Comparison of ENCODE assay signal across 8 cellular contexts in the genomic region with DNA sequence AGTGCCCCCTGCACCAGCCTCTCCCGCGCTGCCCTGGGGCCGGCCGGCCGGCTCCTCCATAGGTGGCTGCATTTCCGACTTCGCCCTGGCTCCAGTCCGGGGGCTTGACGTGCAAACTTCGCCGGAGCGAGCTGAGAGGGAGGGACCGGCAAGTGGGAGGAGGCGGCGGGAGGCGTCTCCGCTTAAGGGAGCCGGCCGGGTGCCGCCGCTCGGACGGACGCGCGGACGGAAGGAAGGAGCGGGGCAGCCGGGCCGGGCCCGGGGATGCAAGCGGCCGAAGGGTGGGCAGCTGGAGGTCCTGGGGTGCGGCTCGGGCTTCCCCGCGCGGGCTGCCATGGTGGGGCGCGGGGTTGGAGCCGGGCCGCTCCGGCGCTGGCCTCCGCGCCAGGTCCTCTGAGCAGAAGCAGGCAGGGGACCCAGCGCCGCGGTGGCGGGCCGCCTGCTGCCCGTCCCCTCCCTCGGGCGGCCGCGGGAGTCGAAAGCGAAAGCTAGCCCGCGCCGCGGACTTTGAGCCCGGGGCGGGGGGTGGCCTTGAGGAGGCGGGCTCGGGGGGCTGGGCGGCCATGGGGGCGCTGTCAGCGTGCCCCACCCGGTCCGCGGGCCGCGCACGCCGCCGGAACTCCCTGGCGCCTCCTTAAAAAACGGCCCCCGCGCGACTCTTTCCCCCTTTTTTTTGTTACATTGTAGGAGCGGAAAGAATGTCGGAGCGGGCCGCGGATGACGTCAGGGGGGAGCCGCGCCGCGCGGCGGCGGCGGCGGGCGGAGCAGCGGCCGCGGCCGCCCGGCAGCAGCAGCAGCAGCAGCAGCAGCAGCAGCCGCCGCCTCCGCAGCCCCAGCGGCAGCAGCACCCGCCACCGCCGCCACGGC. TPM values are rescaled to one million over a fixed set of nuclear protein-coding genes. Genes with fewer than 3 reads are reported as not detected.
DNase-seq lines count a peak whose midpoint lies in the region; ATAC-seq, FAIRE-seq and TF ChIP-seq lines count a peak whose summit lies in the region.

SCAANT1 (minus strand) TSS at position 483 of the 867 bp plus-strand sequence.

- H3K4me3 Mint-ChIP-seq in naive B cell = peak within 1 kb of the TSS; percentile 88 to 95 (median 90)

- no peaks in the 10 kb centered on the region for H3K27me3 Mint-ChIP-seq in naive B cell

- H3K36me3 Mint-ChIP-seq in naive B cell = no peaks in the 10 kb centered on the region

- ATAC-seq in GM21360 (IDR thresholded peaks at IDR 0.05; ENCODE audit: unreplicated experiment) (peak; percentile 70), naive B cell (ENCODE audit: low read depth in 2 of 2) (peak; percentile 64 to 65)

- H3K4me1 Mint-ChIP-seq in naive B cell = peaks cover 13 to 25% (median 23%) of the 10 kb centered on the region in 3 donors

- H3K4me1 ChIP-seq in Peyer's patch (peaks cover 0 to 30% (median 6%) of the 10 kb centered on the region in 4 donors), esophagus squamous epithelium (peaks cover 13 to 42% (median 21%) of the 10 kb centered on the region in 3 donors)

- WGBS in esophagus squamous epithelium, 2 donors = 3% methylated on average over 14 of the region's 111 CpGs; no CpG with 5 or more reads in 1 of the 2 donors

- TF ChIP-seq POLR2A in Peyer's patch (IDR thresholded peaks at IDR 0.05) (peak; percentile 78 to 84), esophagus squamous epithelium (IDR thresholded peaks at IDR 0.05) (peak in 3 of 4 donors; percentile 35 to 71 (median 70))

- H3K27me3 ChIP-seq in Peyer's patch = no peaks in the 10 kb centered on the region
- no peaks in the 10 kb centered on the region for H3K27me3 ChIP-seq in esophagus squamous epithelium

- H3K27ac ChIP-seq in Peyer's patch (peak within 1 kb of the TSS; percentile 96 to 100 (median 98)), esophagus squamous epithelium (peak within 1 kb of the TSS; percentile 91 to 100 (median 100))

- H3K9me3 ChIP-seq in Peyer's patch (no peaks in the 10 kb centered on the region), esophagus squamous epithelium (no peaks in the 10 kb centered on the region)

- H3K36me3 ChIP-seq in Peyer's patch = peaks cover 0 to 15% (median 0%) of the 10 kb centered on the region in 3 donors
- H3K36me3 ChIP-seq in esophagus squamous epithelium = peaks cover 0 to 23% (median 5%) of the 10 kb centered on the region in 3 donors

- H3K9me3 Mint-ChIP-seq in naive B cell = no peaks in the 10 kb centered on the region

- TF ChIP-seq CTCF in D721Med (IDR thresholded peaks at IDR 0.05; ENCODE audit: insufficient read depth, missing control alignments) (peak; percentile 12), Peyer's patch (IDR thresholded peaks at IDR 0.05) (peak in 3 of 6 experiments; percentile 29 to 34 (median 31)), esophagus squamous epithelium (IDR thresholded peaks at IDR 0.05) (peak in 4 of 6 experiments; percentile 5 to 23 (median 15))

- intact Hi-C loops in esophagus squamous epithelium (cut with DNase I) = loop anchor here (10.0 kb wide), 1 partner anchor 83 kb away; no protein-coding TSS in a partner anchor

- H3K4me3 ChIP-seq in Peyer's patch (peak within 1 kb of the TSS; percentile 72 to 98 (median 87)), esophagus squamous epithelium (peak within 1 kb of the TSS; percentile 72 to 97 (median 94))

- peak; percentile 45 for DNase-seq in D721Med (ENCODE audit: insufficient read length, low spot score)
- peak; percentile 79 for DNase-seq in HT-29 (ENCODE audit: low spot score)
- DNase-seq in Peyer's patch = peak; percentile 81 to 96 (median 94)
- peak; percentile 73 for DNase-seq in activated T-helper 1 cell treated with Interleukin-2 at 50 U/mL for 16 hours (ENCODE audit: low read depth)
- peak; percentile 61 for DNase-seq in esophagus squamous epithelium (lab: John Stamatoyannopoulos, UW)
- peak; percentile 79 for DNase-seq in naive B cell
- DNase-seq in stimulated activated CD8-positive, alpha-beta memory T cell treated with anti-CD3 and anti-CD28 coated beads, Interleukin-7, amount 100 ng/mL, for 48 hours (ENCODE audit: extremely low read depth in 1 of 2, low read depth in 1 of 2) = peak; percentile 62 to 68

- FAIRE-seq in D721Med (lab: Jason Lieb, UNC) = no peak

- peak within 1 kb of the TSS; percentile 90 to 96 (median 96) for H3K27ac Mint-ChIP-seq in naive B cell

RNA-seq across cellular contexts. Expression of gene SCAANT1, which starts in this region (rescaled TPM):
- total RNA-seq in HT-29 (2014; rRNA removed; shearing (Covaris generic)) = not detected in 2 replicates
- total RNA-seq in Peyer's patch = not detected
- not detected for total RNA-seq in esophagus squamous epithelium
- not detected for polyA plus RNA-seq in naive B cell (ENCODE audit: low read depth in 6 of 6)

Comparison
In these comparisons a context has a peak if more than half of its experiments do, and no peak if none do; other contexts are left out.
1. Peak in every context shown above with its lines: DNase-seq, ATAC-seq, H3K4me3 ChIP-seq and H3K27ac ChIP-seq.
2. Peak in DNase-seq in HT-29; RNA of the gene not detected or under 1 TPM.
3. Peak in DNase-seq, H3K4me3 ChIP-seq and H3K27ac ChIP-seq in Peyer's patch; RNA of the gene not detected or under 1 TPM.
4. Peak in DNase-seq, H3K4me3 ChIP-seq and H3K27ac ChIP-seq in esophagus squamous epithelium; RNA of the gene not detected or under 1 TPM.
5. Peak in DNase-seq and ATAC-seq in naive B cell; RNA of the gene not detected or under 1 TPM.